26 cellular contexts compared by ENCODE assay signal in the genomic region with DNA sequence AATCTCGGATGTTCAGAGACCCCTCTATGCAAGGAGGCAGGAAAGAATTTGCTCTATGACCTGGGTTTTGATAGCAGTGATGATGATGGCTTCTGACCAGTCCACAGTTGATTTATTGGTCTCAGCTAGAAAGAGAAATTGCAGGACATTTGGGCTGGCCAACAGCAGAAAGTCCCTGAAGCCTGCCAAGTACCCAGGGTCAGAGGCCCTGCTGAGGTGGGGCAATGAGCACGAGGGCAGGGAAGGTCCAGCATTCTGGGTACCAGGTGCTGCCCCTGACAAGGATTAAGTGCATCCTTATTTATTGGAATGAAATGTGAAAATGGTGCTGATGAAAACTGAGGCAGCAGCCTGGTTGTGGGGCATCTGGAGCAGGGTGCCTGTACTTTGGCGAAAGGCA. TPM values are rescaled to one million over a fixed set of nuclear protein-coding genes. Genes with fewer than 3 reads are reported as not detected.
DNase-seq lines count a peak whose midpoint lies in the region; ATAC-seq, FAIRE-seq and TF ChIP-seq lines count a peak whose summit lies in the region.
"Had no signal": no experiment of that assay in that cellular context is flagged by ENCODE, and none has a peak within 500 bp of the region (broad histone marks: within the 10 kb centered on the region; RNA-seq: fewer than 3 reads in every experiment).

No MANE protein-coding gene starts in this region.

- in situ Hi-C loops in HepG2 (cut with HindIII; ENCODE audit: extremely low pct_ligation_motif_present, low pct_unique_long_range_greater_than_20kb), result no loop called here

- H3K9me3 ChIP-seq in right lobe of liver (no peaks in the 10 kb centered on the region), HepG2 (ENCODE audit: low read length) (no peaks in the 10 kb centered on the region), kidney (ENCODE audit: control insufficient read depth in 1 of 2, low read length in 2 of 2) (no peaks in the 10 kb centered on the region)
- H3K9me3 ChIP-seq: A549, MG63 had no signal

- H3K4me3 ChIP-seq in right lobe of liver (no peak overlapping the region), HepG2 (replicated peaks in 1 of 3; ENCODE audit: insufficient read depth in 1 of 3, low read depth in 2 of 3, low read length in 3 of 3) (no peak overlapping the region), rectal smooth muscle tissue (ENCODE audit: low read length) (no peak overlapping the region), kidney (ENCODE audit: low read length in 2 of 2) (no peak overlapping the region)
- H3K4me3 ChIP-seq: A549, GM23248, MG63, PC-9 had no signal

- ATAC-seq in right lobe of liver (peak in 3 of 4 donors; percentile 53 to 93 (median 79)), HepG2 (no peak), left lobe of liver (peak; percentile 96), HG03571 (IDR thresholded peaks at IDR 0.05; ENCODE audit: unreplicated experiment) (no peak), GM21529 (IDR thresholded peaks at IDR 0.05; ENCODE audit: unreplicated experiment) (no peak)
- ATAC-seq: A549; CD8-positive, alpha-beta T cell had no signal

- 19% methylated on average over 2 of the region's 3 CpGs for WGBS in right lobe of liver (ENCODE audit: insufficient coverage, low coverage, low lambda C conversion rate, missing lambda C conversion rate)
- 50% methylated on average over 2 of the region's 3 CpGs for WGBS in HepG2 (ENCODE audit: low lambda C conversion rate)

- no peak overlapping the region for H2AFZ ChIP-seq in HepG2 (ENCODE audit: low read length)
- H2AFZ ChIP-seq: GM23248, PC-9 had no signal

- no peaks in the 10 kb centered on the region for H3K4me1 ChIP-seq in right lobe of liver
- H3K4me1 ChIP-seq in HepG2 (ENCODE audit: insufficient read depth, low read length), result peaks cover 19% of the 10 kb centered on the region
- H3K4me1 ChIP-seq in rectal smooth muscle tissue (ENCODE audit: control insufficient read depth, insufficient read depth, low read length), result peaks cover 11% of the 10 kb centered on the region
- H3K4me1 ChIP-seq in kidney (ENCODE audit: control insufficient read depth in 1 of 2, insufficient read depth in 1 of 2, low read depth in 1 of 2, low read length in 2 of 2), result peaks cover 2 to 3% of the 10 kb centered on the region in 2 donors

- no peak overlapping the region for H3K4me2 ChIP-seq in HepG2 (ENCODE audit: low read depth, low read length)
- H3K4me2 ChIP-seq: A549 had no signal

- H3K36me3 ChIP-seq in right lobe of liver (no peaks in the 10 kb centered on the region), HepG2 (replicated peaks in 1 of 2; ENCODE audit: control insufficient read depth in 1 of 2, insufficient read depth in 2 of 2, low read length in 2 of 2) (no peaks in the 10 kb centered on the region), rectal smooth muscle tissue (ENCODE audit: control insufficient read depth, insufficient read depth, low read length) (no peaks in the 10 kb centered on the region), kidney (ENCODE audit: control insufficient read depth in 1 of 2, insufficient read depth in 2 of 2, low read length in 2 of 2) (no peaks in the 10 kb centered on the region)
- H3K36me3 ChIP-seq: MG63 had no signal

- H3K79me2 ChIP-seq in HepG2 (ENCODE audit: insufficient read depth, low read length), result no peaks in the 10 kb centered on the region

- CTCF ChIA-PET in HepG2 (lab: Yijun Ruan, JAX; ENCODE audit: low intra/inter-chr PET ratio, low total read pairs), result no interaction called here

- no peak overlapping the region for H3K9ac ChIP-seq in HepG2 (ENCODE audit: insufficient read depth, low read depth, low read length)
- H3K9ac ChIP-seq in rectal smooth muscle tissue (ENCODE audit: low read length), result no peak overlapping the region
- no peak overlapping the region for H3K9ac ChIP-seq in kidney (ENCODE audit: low read length in 2 of 2)
- H3K9ac ChIP-seq: GM23248 had no signal

- no TSS peak for BruUV-seq in HepG2 (replicated peaks; lab: Mats Ljungman, UMichigan)

- no peak for TF ChIP-seq RAD21 in HepG2 (CRISPR knock-in tag; IDR thresholded peaks at IDR 0.05)

- no peak for TF ChIP-seq POLR2A in right lobe of liver (IDR thresholded peaks at IDR 0.05)
- no peak for TF ChIP-seq POLR2A in HepG2 (IDR thresholded peaks at IDR 0.05; ENCODE audit: insufficient read depth in 1 of 2, low read depth in 2 of 2, low read length in 2 of 2)

- TF ChIP-seq EP300 in HepG2 (IDR thresholded peaks at IDR 0.05; ENCODE audit: low read depth in 2 of 2, low read length in 2 of 2) (no peak), HepG2 (CRISPR knock-in tag; IDR thresholded peaks at IDR 0.05; ENCODE audit: borderline replicate concordance) (no peak)

- TF ChIP-seq CTCF in right lobe of liver (IDR thresholded peaks at IDR 0.05), result no peak
- no peak for TF ChIP-seq CTCF in HepG2 (CRISPR knock-in tag; IDR thresholded peaks at IDR 0.05)
- TF ChIP-seq CTCF in kidney (IDR thresholded peaks at IDR 0.05; ENCODE audit: borderline replicate concordance, extremely low read depth, insufficient read depth), result no peak

- no peak overlapping the region for H3K27ac ChIP-seq in right lobe of liver
- H3K27ac ChIP-seq in HepG2 (ENCODE audit: extremely low read length, insufficient read depth, low read length), result no peak overlapping the region
- peak overlapping the region; percentile 7 for H3K27ac ChIP-seq in rectal smooth muscle tissue (ENCODE audit: low read depth, low read length)
- no peak overlapping the region for H3K27ac ChIP-seq in kidney (ENCODE audit: low read depth in 2 of 2, low read length in 2 of 2)
- H3K27ac ChIP-seq: A549, C4-2B, GM23248, PC-9 had no signal

- H3K27me3 ChIP-seq in right lobe of liver (no peaks in the 10 kb centered on the region), HepG2 (ENCODE audit: control insufficient read depth in 1 of 2, insufficient read depth in 2 of 2, low read length in 2 of 2) (no peaks in the 10 kb centered on the region), rectal smooth muscle tissue (ENCODE audit: control insufficient read depth, insufficient read depth, low read length) (no peaks in the 10 kb centered on the region)
- H3K27me3 ChIP-seq: MG63 had no signal

- FAIRE-seq in HepG2 (lab: Jason Lieb, UNC) (no peak), kidney (lab: Jason Lieb, UNC) (no peak)
- FAIRE-seq: A549, HTR-8/SVneo had no signal

- H4K20me1 ChIP-seq in HepG2 (ENCODE audit: insufficient read depth, low read length), result no peaks in the 10 kb centered on the region

- intact Hi-C loops in right lobe of liver (cut with DNase I), result no loop called here
- intact Hi-C loops in HepG2 (cut with micrococcal nuclease; ENCODE audit: unreplicated experiment), result no loop called here
- intact Hi-C loops in kidney (cut with DNase I), result no loop called here

- DNase-seq in right lobe of liver (peak; percentile 24 to 73 (median 60)), HepG2 (ENCODE audit: low spot score) (no peak), left lobe of liver (ENCODE audit: low spot score) (peak; percentile 68), kidney (no peak)
- DNase-seq: AML-193; CD8-positive, alpha-beta T cell; DMS153; GM23248; H7; KG1; MG63; NCI-H1105 treated with DMSO at 0.1 percent for 48 hours; NCI-H146; NCI-H1930; NCI-H2107; NCI-H446; NCI-H526; NCI-H82; PC-9; SHP77 treated with DMSO at 0.1 percent for 48 hours had no signal

- POLR2A ChIA-PET in HepG2 (lab: Yijun Ruan, JAX), result no interaction called here

TF ChIP-seq in HepG2, 621 proteins besides CTCF, POLR2A, EP300 and RAD21:
- TF ChIP-seq ZNF850 (CRISPR knock-in tag; conservative IDR thresholded peaks at IDR 0.05), result no peak
- TF ChIP-seq ZIK1 (CRISPR knock-in tag; IDR thresholded peaks at IDR 0.05; ENCODE audit: borderline replicate concordance, low read depth), result no peak
- TF ChIP-seq ZNF225 (CRISPR knock-in tag; IDR thresholded peaks at IDR 0.05), result no peak
- no peak for TF ChIP-seq KDM1A (CRISPR knock-in tag; IDR thresholded peaks at IDR 0.05)
- no peak for TF ChIP-seq HOXA3 (CRISPR knock-in tag; IDR thresholded peaks at IDR 0.05)

RNA-seq across cellular contexts. Expression of gene C3orf62, which starts 19.8 kb away (rescaled TPM):
- total RNA-seq in right lobe of liver (1 to 10 TPM; 1.6 to 2.3 (median 2.0) TPM), HepG2 (2016; rRNA removed; fragmentation: Illumina TruSeq; extraction: Trizol) (1.2 and 1.6 TPM in 2 replicates), left lobe of liver (1.9 TPM), kidney (4.7 TPM)
- 0.44 and 1.3 TPM in 2 replicates for total RNA-seq in HepG2 (2016; cell fraction: cytosol; rRNA removed; fragmentation: Illumina TruSeq; extraction: Trizol; ENCODE audit: low read depth)
- 1.3 and 1.4 TPM in 2 replicates for total RNA-seq in HepG2 (2016; cell fraction: insoluble cytoplasmic fraction; rRNA removed; fragmentation: Illumina TruSeq; extraction: Trizol)
- total RNA-seq in HepG2 (2016; cell fraction: membrane; rRNA removed; fragmentation: Illumina TruSeq; extraction: Trizol), result 0.86 and 1.7 TPM in 2 replicates
- 2.2 and 3.0 TPM in 2 replicates for total RNA-seq in HepG2 (2016; cell fraction: nucleus; rRNA removed; fragmentation: Illumina TruSeq; extraction: Trizol)
- polyA plus RNA-seq in HepG2 (2011; rRNA removed) (3.9 and 4.3 TPM in 2 replicates), kidney (ENCODE audit: insufficient read depth, low read depth, low replicate concordance) (7.0 TPM)
- 1.7 and 2.3 TPM in 2 replicates for polyA plus RNA-seq in HepG2 (2011; cell fraction: cytosol; rRNA removed)
- 10.2 and 11.2 TPM in 2 replicates for polyA plus RNA-seq in HepG2 (2011; cell fraction: nucleus; rRNA removed)
- polyA plus RNA-seq in HepG2 (2012), result 3.0 and 3.6 TPM in 2 replicates
- 0.58 and 0.86 TPM in 2 replicates for polyA plus RNA-seq in HepG2 (2016; cell fraction: cytosol; fragmentation: Illumina TruSeq; extraction: Trizol; ENCODE audit: low read depth)
- 2.0 and 2.7 TPM in 2 replicates for polyA plus RNA-seq in HepG2 (2016; cell fraction: insoluble cytoplasmic fraction; fragmentation: Illumina TruSeq; extraction: Trizol; ENCODE audit: low read depth)
- 1.1 and 1.2 TPM in 2 replicates for polyA plus RNA-seq in HepG2 (2016; cell fraction: membrane; fragmentation: Illumina TruSeq; extraction: Trizol; ENCODE audit: low read depth)
- polyA plus RNA-seq in HepG2 (2016; cell fraction: nucleus; fragmentation: Illumina TruSeq; extraction: Trizol; ENCODE audit: insufficient read depth, low read depth), result 17.7 and 17.8 TPM in 2 replicates
- polyA minus RNA-seq in HepG2 (2011; rRNA and poly(A)+ RNA removed; ENCODE audit: low replicate concordance), result 2.3 and 13.0 TPM in 2 replicates
- polyA minus RNA-seq in HepG2 (2011; cell fraction: cytosol; rRNA and poly(A)+ RNA removed), result 0.89 and 1.1 TPM in 2 replicates
- polyA minus RNA-seq in HepG2 (2011; cell fraction: nucleus; rRNA and poly(A)+ RNA removed), result 10.1 and 11.5 TPM in 2 replicates

Comparison
In these comparisons a context has a peak if more than half of its experiments do, and no peak if none do; other contexts are left out.
1. ATAC-seq: peak in right lobe of liver (3 of 4) and left lobe of liver (single experiment); none in HepG2 (single experiment), HG03571 (single experiment) and GM21529 (single experiment).
2. DNase-seq: peak in right lobe of liver (3 of 3) and left lobe of liver (single experiment); none in HepG2 (single experiment) and kidney (single experiment).